16 cellular contexts compared by ENCODE assay signal in genomic region chr10:1413256-1413655, GRCh38.
"Had no signal": no experiment of that assay in that cellular context is flagged by ENCODE, and none has a peak within 500 bp of the region (broad histone marks: within the 10 kb centered on the region; RNA-seq: fewer than 3 reads in every experiment).

No MANE protein-coding gene starts in this region.

- H3K4me2 ChIP-seq: neural progenitor cell had no signal

- H2AFZ ChIP-seq: neural progenitor cell had no signal

- H3K4me1 ChIP-seq: foreskin keratinocyte, left lung, neural progenitor cell, thyroid gland, upper lobe of right lung had no signal

- H3K9me3 ChIP-seq: left lung, thyroid gland, upper lobe of right lung had no signal

- H3K27me3 ChIP-seq: foreskin keratinocyte, neural progenitor cell, thyroid gland, upper lobe of right lung had no signal

- H3K4me3 ChIP-seq: left lung, neural progenitor cell, thyroid gland, upper lobe of right lung had no signal

- H3K36me3 ChIP-seq: left lung, neural progenitor cell, thyroid gland, upper lobe of right lung had no signal

- DNase-seq: activated CD4-positive, alpha-beta T cell treated with anti-CD3 and anti-CD28 coated beads, Interleukin-2, amount 10 ng/mL, durations not matched to agents 24 days and 14 days; activated CD8-positive, alpha-beta T cell treated with anti-CD3 and anti-CD28 coated beads for 36 hours; activated gamma-delta T cell treated with Interleukin-2 at 50 U/mL for 16 hours; activated T-cell treated with anti-CD3 and anti-CD28 coated beads, Interleukin-2, amount 50 U/mL, for 1 hour; aorta; dermis blood vessel endothelial cell; effector memory CD4-positive, alpha-beta T cell; foreskin keratinocyte; left lung; naive thymus-derived CD8-positive, alpha-beta T cell; retina; stimulated activated CD4-positive, alpha-beta T cell treated with anti-CD3 and anti-CD28 coated beads, Interleukin-4, amount 100 ng/mL, for 1 hour; stimulated activated naive CD4-positive, alpha-beta T cell; thyroid gland; upper lobe of right lung had no signal

- H3K27ac ChIP-seq: foreskin keratinocyte, left lung, neural progenitor cell, thyroid gland, upper lobe of right lung had no signal

- H3K9ac ChIP-seq: neural progenitor cell had no signal
